In genomic region chr10:78547397-78547796, GRCh38 we compare ENCODE assay signal across 17 cellular contexts.
DNase-seq lines count a peak whose midpoint lies in the region; ATAC-seq and TF ChIP-seq lines count a peak whose summit lies in the region.
"Had no signal": no experiment of that assay in that cellular context is flagged by ENCODE, and none has a peak within 500 bp of the region (broad histone marks: within the 10 kb centered on the region; RNA-seq: fewer than 3 reads in every experiment).

No MANE protein-coding gene starts in this region.

- H3K27me3 Mint-ChIP-seq in activated CD8-positive, alpha-beta T cell treated with anti-CD3 and anti-CD28 coated beads for 36 hours, result peaks cover 9% of the 10 kb centered on the region
- H3K27me3 Mint-ChIP-seq in activated CD8-positive, alpha-beta T cell treated with anti-CD3 and anti-CD28 coated beads, Interleukin-2, amount 10 ng/mL, durations not matched to agents 7 days and 5 days (ENCODE audit: low read depth), result peaks cover 15% of the 10 kb centered on the region
- H3K27me3 Mint-ChIP-seq in naive thymus-derived CD4-positive, alpha-beta T cell, result peaks cover 6 to 15% (median 8%) of the 10 kb centered on the region in 5 donors

- H3K4me1 ChIP-seq in naive thymus-derived CD4-positive, alpha-beta T cell (ENCODE audit: control insufficient read depth in 2 of 2, insufficient read depth in 2 of 2, low read length in 2 of 2), result no peaks in the 10 kb centered on the region

- peaks cover 7% of the 10 kb centered on the region for H3K4me1 Mint-ChIP-seq in activated CD8-positive, alpha-beta T cell treated with anti-CD3 and anti-CD28 coated beads for 36 hours (ENCODE audit: low read depth)
- peaks cover 9% of the 10 kb centered on the region for H3K4me1 Mint-ChIP-seq in activated CD8-positive, alpha-beta T cell treated with anti-CD3 and anti-CD28 coated beads, Interleukin-2, amount 10 ng/mL, durations not matched to agents 7 days and 5 days (ENCODE audit: low read depth)
- H3K4me1 Mint-ChIP-seq in naive thymus-derived CD4-positive, alpha-beta T cell, result peaks cover 0 to 11% (median 2%) of the 10 kb centered on the region in 7 donors

- no peak overlapping the region for H3K27ac Mint-ChIP-seq in activated CD8-positive, alpha-beta T cell treated with anti-CD3 and anti-CD28 coated beads for 36 hours
- no peak overlapping the region for H3K27ac Mint-ChIP-seq in activated CD8-positive, alpha-beta T cell treated with anti-CD3 and anti-CD28 coated beads, Interleukin-2, amount 10 ng/mL, durations not matched to agents 7 days and 5 days
- no peak overlapping the region for H3K27ac Mint-ChIP-seq in naive thymus-derived CD4-positive, alpha-beta T cell
- H3K27ac Mint-ChIP-seq: CD8-positive, alpha-beta T cell had no signal

- H3K9me3 Mint-ChIP-seq in activated CD8-positive, alpha-beta T cell treated with anti-CD3 and anti-CD28 coated beads for 36 hours, result no peaks in the 10 kb centered on the region
- no peaks in the 10 kb centered on the region for H3K9me3 Mint-ChIP-seq in activated CD8-positive, alpha-beta T cell treated with anti-CD3 and anti-CD28 coated beads, Interleukin-2, amount 10 ng/mL, durations not matched to agents 7 days and 5 days (ENCODE audit: insufficient read depth)
- H3K9me3 Mint-ChIP-seq in naive thymus-derived CD4-positive, alpha-beta T cell, result no peaks in the 10 kb centered on the region
- H3K9me3 Mint-ChIP-seq: CD14-positive monocyte; CD8-positive, alpha-beta T cell had no signal

- H3K27ac ChIP-seq in WERI-Rb-1, result no peak overlapping the region
- H3K27ac ChIP-seq in naive thymus-derived CD4-positive, alpha-beta T cell (ENCODE audit: low read depth, low read length), result no peak overlapping the region

- H3K36me3 Mint-ChIP-seq in activated CD8-positive, alpha-beta T cell treated with anti-CD3 and anti-CD28 coated beads for 36 hours (ENCODE audit: low read depth), result no peaks in the 10 kb centered on the region
- no peaks in the 10 kb centered on the region for H3K36me3 Mint-ChIP-seq in activated CD8-positive, alpha-beta T cell treated with anti-CD3 and anti-CD28 coated beads, Interleukin-2, amount 10 ng/mL, durations not matched to agents 7 days and 5 days (ENCODE audit: low read depth)
- no peaks in the 10 kb centered on the region for H3K36me3 Mint-ChIP-seq in naive thymus-derived CD4-positive, alpha-beta T cell
- H3K36me3 Mint-ChIP-seq: CD14-positive monocyte; CD8-positive, alpha-beta T cell had no signal

- POLR2A ChIA-PET in activated CD8-positive, alpha-beta T cell treated with anti-CD3 and anti-CD28 coated beads for 36 hours (lab: Charles Lee), result no interaction called here
- POLR2A ChIA-PET in activated CD8-positive, alpha-beta T cell treated with anti-CD3 and anti-CD28 coated beads, Interleukin-2, amount 10 ng/mL, durations not matched to agents 7 days and 5 days (lab: Charles Lee), result no interaction called here
- POLR2A ChIA-PET in naive thymus-derived CD4-positive, alpha-beta T cell (lab: Charles Lee), result no interaction called here

- intact Hi-C loops in activated CD8-positive, alpha-beta T cell treated with anti-CD3 and anti-CD28 coated beads for 36 hours (cut with micrococcal nuclease), result no loop called here
- intact Hi-C loops in naive thymus-derived CD4-positive, alpha-beta T cell (cut with micrococcal nuclease), result no loop called here

- no peak overlapping the region for H3K4me3 Mint-ChIP-seq in activated CD8-positive, alpha-beta T cell treated with anti-CD3 and anti-CD28 coated beads for 36 hours
- H3K4me3 Mint-ChIP-seq in activated CD8-positive, alpha-beta T cell treated with anti-CD3 and anti-CD28 coated beads, Interleukin-2, amount 10 ng/mL, durations not matched to agents 7 days and 5 days, result no peak overlapping the region
- H3K4me3 Mint-ChIP-seq in naive thymus-derived CD4-positive, alpha-beta T cell, result no peak overlapping the region
- H3K4me3 Mint-ChIP-seq: CD14-positive monocyte; CD8-positive, alpha-beta T cell had no signal

- no peaks in the 10 kb centered on the region for H3K36me3 ChIP-seq in WERI-Rb-1
- no peaks in the 10 kb centered on the region for H3K36me3 ChIP-seq in naive thymus-derived CD4-positive, alpha-beta T cell (ENCODE audit: control insufficient read depth in 2 of 3, insufficient read depth in 3 of 3, low read length in 3 of 3)
- H3K36me3 ChIP-seq: BE2C, HAP-1 had no signal

- CTCF ChIA-PET in activated CD8-positive, alpha-beta T cell treated with anti-CD3 and anti-CD28 coated beads for 36 hours (lab: Charles Lee), result interaction anchor here (0.6 to 1.0 kb wide), 2 partner anchors 368 to 500 kb away, joined by 3 to 4 read pairs; no protein-coding TSS in a partner anchor
- CTCF ChIA-PET in activated CD8-positive, alpha-beta T cell treated with anti-CD3 and anti-CD28 coated beads, Interleukin-2, amount 10 ng/mL, durations not matched to agents 7 days and 5 days (lab: Charles Lee), result no interaction called here
- CTCF ChIA-PET in naive thymus-derived CD4-positive, alpha-beta T cell (lab: Charles Lee), result no interaction called here

- H3K27me3 ChIP-seq in WERI-Rb-1 (ENCODE audit: insufficient read depth, low read depth, severe bottlenecking), result no peaks in the 10 kb centered on the region
- H3K27me3 ChIP-seq in naive thymus-derived CD4-positive, alpha-beta T cell (ENCODE audit: control insufficient read depth in 2 of 2, insufficient read depth in 2 of 2, low read length in 2 of 2), result no peaks in the 10 kb centered on the region
- H3K27me3 ChIP-seq: BE2C had no signal

- no peak for TF ChIP-seq CTCF in activated CD8-positive, alpha-beta T cell treated with anti-CD3 and anti-CD28 coated beads for 36 hours (IDR thresholded peaks at IDR 0.05)
- 0 out of 2 replicates have a peak, but pooled peaks have one; percentile 4 for TF ChIP-seq CTCF in WERI-Rb-1 (IDR thresholded peaks at IDR 0.05; ENCODE audit: low read depth, low read length)

- H3K9me3 ChIP-seq in WERI-Rb-1 (ENCODE audit: severe bottlenecking), result no peaks in the 10 kb centered on the region
- H3K9me3 ChIP-seq in naive thymus-derived CD4-positive, alpha-beta T cell (ENCODE audit: control insufficient read depth in 2 of 3, low read length in 3 of 3), result no peaks in the 10 kb centered on the region
- H3K9me3 ChIP-seq: BE2C, HAP-1 had no signal

- H3K4me3 ChIP-seq in Jurkat, Clone E6-1 (ENCODE audit: low read length), result no peak overlapping the region
- H3K4me3 ChIP-seq in WERI-Rb-1 (ENCODE audit: low read depth, low read length), result no peak overlapping the region
- H3K4me3 ChIP-seq in naive thymus-derived CD4-positive, alpha-beta T cell (ENCODE audit: low read length), result no peak overlapping the region
- H3K4me3 ChIP-seq: HAP-1 had no signal

- ATAC-seq in activated CD8-positive, alpha-beta T cell treated with anti-CD3 and anti-CD28 coated beads for 36 hours, result no peak
- ATAC-seq in activated CD8-positive, alpha-beta T cell treated with anti-CD3 and anti-CD28 coated beads, Interleukin-2, amount 10 ng/mL, durations not matched to agents 7 days and 5 days, result no peak
- peak; percentile 51 for ATAC-seq in naive thymus-derived CD4-positive, alpha-beta T cell
- no peak for ATAC-seq in HG03432 (IDR thresholded peaks at IDR 0.05; ENCODE audit: unreplicated experiment)
- ATAC-seq: CD8-positive, alpha-beta T cell; HepG2 had no signal

- DNase-seq in activated CD8-positive, alpha-beta T cell treated with anti-CD3 and anti-CD28 coated beads for 36 hours, result peak; percentile 54
- DNase-seq in activated CD8-positive, alpha-beta T cell treated with anti-CD3 and anti-CD28 coated beads, Interleukin-2, amount 10 ng/mL, durations not matched to agents 7 days and 5 days, result no peak
- DNase-seq in Jurkat, Clone E6-1 (ENCODE audit: low read depth, low spot score), result peak; percentile 70
- DNase-seq in WERI-Rb-1 (peak; percentile 75), NCI-H2029 treated with DMSO at 0.1 percent for 48 hours (lab: John Stamatoyannopoulos, UW) (no peak)
- DNase-seq in naive thymus-derived CD4-positive, alpha-beta T cell, result no peak
- no peak for DNase-seq in stimulated activated CD4-positive, alpha-beta T cell treated with anti-CD3 and anti-CD28 coated beads, Interleukin-4, amount 100 ng/mL, for 1 hour
- DNase-seq: BE2C; CD8-positive, alpha-beta T cell; COR-L47; DMS153; DMS79 treated with DMSO at 0.1 percent for 48 hours; EL had no signal

Comparison
In these comparisons a context has a peak if more than half of its experiments do, and no peak if none do; other contexts are left out.
1. DNase-seq: peak in activated CD8-positive, alpha-beta T cell treated with anti-CD3 and anti-CD28 coated beads for 36 hours (single experiment), Jurkat, Clone E6-1 (single experiment) and WERI-Rb-1 (single experiment); none in activated CD8-positive, alpha-beta T cell treated with anti-CD3 and anti-CD28 coated beads, Interleukin-2, amount 10 ng/mL, durations not matched to agents 7 days and 5 days (single experiment), naive thymus-derived CD4-positive, alpha-beta T cell (0 of 9), NCI-H2029 treated with DMSO at 0.1 percent for 48 hours (single experiment) and stimulated activated CD4-positive, alpha-beta T cell treated with anti-CD3 and anti-CD28 coated beads, Interleukin-4, amount 100 ng/mL, for 1 hour (single experiment).